ENCODE assay signal across 36 cellular contexts in the genomic region with DNA sequence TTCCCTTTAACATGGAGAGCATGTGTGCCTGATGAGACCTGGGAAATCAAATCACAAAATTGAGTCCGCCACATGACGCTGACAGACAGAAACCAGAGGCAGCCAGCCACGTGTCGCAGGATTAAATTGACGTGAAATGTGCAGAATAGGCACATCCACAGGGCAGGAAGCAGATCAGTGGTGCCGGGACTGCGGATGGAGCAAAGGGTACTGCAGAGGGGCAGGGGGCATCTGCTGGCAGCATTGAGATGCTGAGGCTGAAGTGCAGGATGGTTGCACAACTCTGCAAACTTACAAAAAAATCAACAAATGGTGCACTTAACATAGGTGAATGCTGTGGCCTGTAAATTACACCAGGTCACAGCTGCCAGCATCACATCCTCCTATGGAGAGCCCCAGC. TPM values are rescaled to one million over a fixed set of nuclear protein-coding genes. Genes with fewer than 3 reads are reported as not detected.
"Had no signal": no experiment of that assay in that cellular context is flagged by ENCODE, and none has a peak within 500 bp of the region (broad histone marks: within the 10 kb centered on the region; RNA-seq: fewer than 3 reads in every experiment).

No MANE protein-coding gene starts in this region.

- H3K27ac ChIP-seq: adrenal gland, body of pancreas, brain microvascular endothelial cell, breast epithelium, VCaP had no signal

- H3K27me3 ChIP-seq: adrenal gland, brain microvascular endothelial cell had no signal

- H3K4me1 ChIP-seq: adrenal gland, body of pancreas, breast epithelium had no signal

- FAIRE-seq: astrocyte, TTC549 had no signal

- H3K36me3 ChIP-seq: adrenal gland, brain microvascular endothelial cell, breast epithelium had no signal

- DNase-seq: activated B cell treated with CpG ODN at 0.5 μM for 24 hours; activated CD4-positive, alpha-beta memory T cell treated with anti-CD3 and anti-CD28 coated beads for 36 hours; activated CD4-positive, alpha-beta T cell treated with anti-CD3 and anti-CD28 coated beads for 4 hours; activated CD4-positive, alpha-beta T cell treated with anti-CD3 and anti-CD28 coated beads, Interleukin-2, amount 10 ng/mL, durations not matched to agents 24 days and 14 days; activated CD4-positive, alpha-beta T cell treated with anti-CD3 and anti-CD28 coated beads, Interleukin-2, amount 50 U/mL, for 1 hour; activated CD4-positive, alpha-beta T cell treated with anti-CD3 and anti-CD28 coated beads, Interleukin-2, amount 50 U/mL, for 4 hours; activated CD4-positive, CD25-positive, alpha-beta regulatory T cell treated with anti-CD3 and anti-CD28 coated beads, Interleukin-2, amount 50 U/mL, for 72 hours; activated CD8-positive, alpha-beta memory T cell treated with anti-CD3 and anti-CD28 coated beads, Interleukin-2, amount 50 U/mL, for 4 hours; activated CD8-positive, alpha-beta T cell treated with anti-CD3 and anti-CD28 coated beads for 36 hours; activated effector memory CD4-positive, alpha-beta T cell treated with anti-CD3 and anti-CD28 coated beads, Interleukin-2, amount 50 U/mL, for 16 hours; activated gamma-delta T cell treated with Interleukin-2 at 50 U/mL for 16 hours; activated naive CD4-positive, alpha-beta T cell; activated naive CD4-positive, alpha-beta T cell treated with anti-CD3 and anti-CD28 coated beads for 36 hours; activated naive CD4-positive, alpha-beta T cell treated with anti-CD3 and anti-CD28 coated beads, Interleukin-2, amount 50 U/mL, for 16 hours; activated naive CD8-positive, alpha-beta T cell treated with anti-CD3 and anti-CD28 coated beads for 36 hours; activated T-cell treated with anti-CD3 and anti-CD28 coated beads for 4 hours; activated T-cell treated with anti-CD3 and anti-CD28 coated beads, Interleukin-2, amount 50 U/mL, for 1 hour; activated T-cell treated with anti-CD3 and anti-CD28 coated beads, Interleukin-2, amount 50 U/mL, for 4 hours; activated T-cell treated with anti-CD3 and anti-CD28 coated beads, Interleukin-2, amount 50 U/mL, for 72 hours; amniotic stem cell; aorta; body of pancreas; brain microvascular endothelial cell; central memory CD4-positive, alpha-beta T cell; T-helper 2 cell; T-helper 9 cell had no signal

- H3K9me3 ChIP-seq: adrenal gland, breast epithelium had no signal

- ATAC-seq: activated CD8-positive, alpha-beta T cell treated with anti-CD3 and anti-CD28 coated beads for 36 hours; activated naive CD4-positive, alpha-beta T cell treated with anti-CD3 and anti-CD28 coated beads, Interleukin-2, amount 50 U/mL, for 72 hours; activated T-cell treated with anti-CD3 and anti-CD28 coated beads, Interleukin-2, amount 50 U/mL, for 4 hours; activated T-cell treated with anti-CD3 and anti-CD28 coated beads, Interleukin-2, amount 50 U/mL, for 72 hours; activated T-helper 17 cell treated with anti-CD3 and anti-CD28 coated beads, Interleukin-2, amount 50 U/mL, for 72 hours; body of pancreas had no signal

- H3K4me3 ChIP-seq: adrenal gland, body of pancreas, breast epithelium had no signal

RNA-seq across cellular contexts. Expression of gene TUBA3E, which starts 48.2 kb away (rescaled TPM):
- total RNA-seq: activated B cell treated with CpG ODN at 0.5 μM for 24 hours; activated CD4-positive, alpha-beta memory T cell treated with anti-CD3 and anti-CD28 coated beads for 36 hours; activated CD4-positive, alpha-beta T cell treated with anti-CD3 and anti-CD28 coated beads, Interleukin-2, amount 10 ng/mL, durations not matched to agents 24 days and 14 days; activated CD8-positive, alpha-beta memory T cell treated with anti-CD3 and anti-CD28 coated beads for 36 hours; activated CD8-positive, alpha-beta T cell treated with anti-CD3 and anti-CD28 coated beads for 36 hours; activated naive CD4-positive, alpha-beta T cell treated with anti-CD3 and anti-CD28 coated beads for 36 hours; activated naive CD4-positive, alpha-beta T cell treated with anti-CD3 and anti-CD28 coated beads, Interleukin-2, amount 50 U/mL, for 72 hours; activated naive CD8-positive, alpha-beta T cell treated with anti-CD3 and anti-CD28 coated beads for 36 hours; activated T-cell treated with anti-CD3 and anti-CD28 coated beads, Interleukin-2, amount 50 U/mL, for 4 hours; activated T-cell treated with anti-CD3 and anti-CD28 coated beads, Interleukin-2, amount 50 U/mL, for 72 hours; activated T-helper 1 cell treated with anti-CD3 and anti-CD28 coated beads, Interleukin-12 subunit alpha, Interleukin-12 subunit beta, Interleukin-2, Interleukin-4 antibody, amounts not matched to agents 30 ng/mL and 10 ng/mL and 1 ng/mL, durations not matched to agents 14 hours and 24 hours and 36 hours; activated T-helper 17 cell treated with anti-CD3 and anti-CD28 coated beads, Interleukin-2, amount 50 U/mL, for 72 hours; adrenal gland; aorta; astrocyte; body of pancreas; breast epithelium; cerebellum had no signal
- polyA plus RNA-seq: adrenal gland had no signal
